In the genomic region with DNA sequence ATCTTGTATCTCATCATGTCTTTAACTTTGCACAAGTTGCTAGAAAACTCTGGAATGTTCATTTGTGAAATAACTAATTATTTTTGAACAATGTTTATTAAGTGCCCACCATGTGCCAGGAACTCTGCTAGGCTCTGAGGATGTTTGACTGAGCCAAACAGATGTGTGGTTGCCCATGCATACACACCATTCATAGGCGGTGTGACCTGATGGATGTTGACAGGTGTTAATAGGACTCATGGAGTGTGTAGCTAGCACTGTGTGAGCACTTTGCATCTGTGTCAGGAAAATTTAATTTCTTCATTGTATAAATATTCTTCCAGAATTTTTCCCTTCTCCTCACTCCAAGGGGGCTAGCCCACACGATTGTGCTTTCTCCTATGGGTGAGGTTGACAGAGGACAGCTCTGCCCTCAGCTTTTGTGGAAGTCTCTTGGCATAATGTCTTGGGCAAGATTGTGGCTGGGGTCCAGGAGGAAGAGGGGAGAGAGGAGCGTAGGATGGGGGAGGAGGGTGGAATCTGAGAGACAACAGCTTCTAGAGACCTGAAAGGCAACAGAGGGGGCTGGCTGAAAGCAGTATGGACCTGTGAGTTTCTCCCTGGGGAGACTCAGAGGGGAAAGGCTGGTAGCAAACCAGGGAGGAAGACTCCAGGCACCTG, we compare ENCODE assay signal across 24 cellular contexts.
DNase-seq lines count a peak whose midpoint lies in the region; ATAC-seq lines count a peak whose summit lies in the region.
"Had no signal": no experiment of that assay in that cellular context is flagged by ENCODE, and none has a peak within 500 bp of the region (broad histone marks: within the 10 kb centered on the region; RNA-seq: fewer than 3 reads in every experiment).

No MANE protein-coding gene starts in this region.

- intact Hi-C loops in Right ventricle myocardium inferior (cut with DNase I) (no loop called here), cardiac septum (cut with DNase I) (no loop called here)

- ATAC-seq in Right ventricle myocardium inferior (peak; percentile 81), GM21529 (IDR thresholded peaks at IDR 0.05; ENCODE audit: unreplicated experiment) (no peak), GM18861 (IDR thresholded peaks at IDR 0.05; ENCODE audit: unreplicated experiment) (no peak)
- ATAC-seq: A549, HepG2 had no signal

- no peak for DNase-seq in Right ventricle myocardium inferior (ENCODE audit: missing footprints)
- DNase-seq in cardiac septum (ENCODE audit: low spot score), result no peak
- DNase-seq in NCI-H2171 treated with DMSO at 0.1 percent for 48 hours (lab: John Stamatoyannopoulos, UW), result peak; percentile 54
- DNase-seq in myocyte (ENCODE audit: low read depth), result peak; percentile 15
- DNase-seq in activated effector memory CD4-positive, alpha-beta T cell treated with Interleukin-2 at 50 U/mL for 16 hours, result no peak
- DNase-seq: AML-193; CD4-positive, alpha-beta memory T cell; COR-L47; DMS79; GOT3; HFFc6; Karpas-422; NCI-H1092 treated with DMSO at 0.1 percent for 48 hours; NCI-H1436; NCI-H1930; NCI-H2107; NCI-H446 treated with DMSO at 0.1 percent for 48 hours; NCI-H526; RPMI8226; SHP77 treated with DMSO at 0.1 percent for 48 hours had no signal

Comparison
In these comparisons a context has a peak if more than half of its experiments do, and no peak if none do; other contexts are left out.
1. DNase-seq: peak in NCI-H2171 treated with DMSO at 0.1 percent for 48 hours (single experiment) and myocyte (single experiment); none in Right ventricle myocardium inferior (single experiment), cardiac septum (single experiment) and activated effector memory CD4-positive, alpha-beta T cell treated with Interleukin-2 at 50 U/mL for 16 hours (single experiment).